15 cellular contexts compared by ENCODE assay signal in the genomic region with DNA sequence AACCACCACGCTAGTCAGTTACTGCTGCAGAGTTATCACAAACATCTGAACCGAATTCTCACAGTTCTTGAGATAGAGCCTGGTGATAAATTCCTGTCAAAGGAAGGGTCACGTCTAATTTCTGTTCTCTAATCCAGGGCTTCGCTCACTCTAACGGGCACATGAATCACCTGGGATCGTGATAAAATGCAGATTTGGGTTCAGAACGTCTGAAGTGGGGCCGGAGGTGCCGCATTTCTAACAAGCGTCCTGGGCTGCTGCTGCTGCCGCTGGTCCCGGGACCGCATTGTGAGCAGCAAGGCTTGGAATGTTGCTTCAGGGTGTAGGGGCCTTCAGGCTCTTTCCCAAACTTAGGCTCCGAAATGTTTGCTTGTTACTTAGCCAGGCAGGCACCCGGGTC.
DNase-seq lines count a peak whose midpoint lies in the region; TF ChIP-seq lines count a peak whose summit lies in the region.
"Had no signal": no experiment of that assay in that cellular context is flagged by ENCODE, and none has a peak within 500 bp of the region (broad histone marks: within the 10 kb centered on the region; RNA-seq: fewer than 3 reads in every experiment).

No MANE protein-coding gene starts in this region.

- H3K18ac ChIP-seq in mesendoderm (ENCODE audit: low read length): no peak overlapping the region

- TF ChIP-seq CTCF in nephron progenitor cell (IDR thresholded peaks at IDR 0.05): no peak

- WGBS in mesendoderm (ENCODE audit: extremely low coverage, insufficient coverage, low lambda C conversion rate): no CpG with 5 or more reads among the region's 15 CpGs

- no peak overlapping the region for H2BK120ac ChIP-seq in mesendoderm (ENCODE audit: low read depth, low read length)

- peak; percentile 61 for DNase-seq in ecto neural progenitor cell (ENCODE audit: low spot score)
- peak; percentile 94 for DNase-seq in mesendoderm
- DNase-seq in T-helper 2 cell treated with Interferon-gamma antibody and Interleukin-4, amounts not matched to agents 5 μg/mL and 100 μg/mL, for 36 hours (ENCODE audit: low spot score): no peak
- DNase-seq in GF-D8 (lab: John Stamatoyannopoulos, UW): no peak
- no peak for DNase-seq in SHP77 treated with DMSO at 0.1 percent for 48 hours (lab: John Stamatoyannopoulos, UW)
- no peak for DNase-seq in nephron progenitor cell
- DNase-seq: BE2C; CD4-positive, alpha-beta memory T cell; MG63; NCI-H1105; NCI-H187; NCI-H446 treated with DMSO at 0.1 percent for 48 hours; NCI-H774 had no signal

- no peak overlapping the region for H2BK15ac ChIP-seq in mesendoderm (replicated peaks; ENCODE audit: low read depth)

- H3K4me2 ChIP-seq in mesendoderm (ENCODE audit: low read length): no peak overlapping the region
- H3K4me2 ChIP-seq: KMS-11 had no signal

- no peak overlapping the region for H3K4ac ChIP-seq in mesendoderm (ENCODE audit: low read depth, low read length)

- H3K27ac Mint-ChIP-seq in T-helper 2 cell treated with Interferon-gamma antibody and Interleukin-4, amounts not matched to agents 5 μg/mL and 100 μg/mL, for 36 hours: no peak overlapping the region
- no peak overlapping the region for H3K27ac Mint-ChIP-seq in nephron progenitor cell

- peaks cover 10% of the 10 kb centered on the region for H3K4me1 Mint-ChIP-seq in T-helper 2 cell treated with Interferon-gamma antibody and Interleukin-4, amounts not matched to agents 5 μg/mL and 100 μg/mL, for 36 hours (ENCODE audit: low read depth)
- peaks cover 53% of the 10 kb centered on the region for H3K4me1 Mint-ChIP-seq in nephron progenitor cell

- peaks cover 3% of the 10 kb centered on the region for H3K9me3 Mint-ChIP-seq in T-helper 2 cell treated with Interferon-gamma antibody and Interleukin-4, amounts not matched to agents 5 μg/mL and 100 μg/mL, for 36 hours
- H3K9me3 Mint-ChIP-seq in nephron progenitor cell: peaks cover 5% of the 10 kb centered on the region

- H3K36me3 Mint-ChIP-seq in T-helper 2 cell treated with Interferon-gamma antibody and Interleukin-4, amounts not matched to agents 5 μg/mL and 100 μg/mL, for 36 hours (ENCODE audit: low read depth): no peaks in the 10 kb centered on the region
- H3K36me3 Mint-ChIP-seq in nephron progenitor cell (ENCODE audit: low read depth): no peaks in the 10 kb centered on the region
- H3K36me3 Mint-ChIP-seq: CD4-positive, alpha-beta memory T cell had no signal

- H3K9me3 ChIP-seq in HUES6 (ENCODE audit: control insufficient read depth, insufficient read depth, low read depth, low read length): no peaks in the 10 kb centered on the region
- H3K9me3 ChIP-seq: BE2C had no signal

- H3K27me3 Mint-ChIP-seq in T-helper 2 cell treated with Interferon-gamma antibody and Interleukin-4, amounts not matched to agents 5 μg/mL and 100 μg/mL, for 36 hours (ENCODE audit: low read depth): no peaks in the 10 kb centered on the region
- H3K27me3 Mint-ChIP-seq in nephron progenitor cell (ENCODE audit: low read depth, poor library complexity): peaks cover 19% of the 10 kb centered on the region

- H3K36me3 ChIP-seq in HUES6 (ENCODE audit: control insufficient read depth, insufficient read depth, low read length) (no peaks in the 10 kb centered on the region), mesendoderm (ENCODE audit: control insufficient read depth, insufficient read depth, low read length) (no peaks in the 10 kb centered on the region)
- H3K36me3 ChIP-seq: BE2C, MG63 had no signal

- H3K27me3 ChIP-seq in HUES6 (ENCODE audit: control insufficient read depth, insufficient read depth, low read length) (no peaks in the 10 kb centered on the region), mesendoderm (ENCODE audit: insufficient read depth, low read length, poor library complexity) (no peaks in the 10 kb centered on the region)

- no peak overlapping the region for H3K4me3 Mint-ChIP-seq in T-helper 2 cell treated with Interferon-gamma antibody and Interleukin-4, amounts not matched to agents 5 μg/mL and 100 μg/mL, for 36 hours
- no peak overlapping the region for H3K4me3 Mint-ChIP-seq in nephron progenitor cell

- no peak overlapping the region for H3K23ac ChIP-seq in mesendoderm (ENCODE audit: low read length)

- H3K27ac ChIP-seq in HUES6 (ENCODE audit: low read depth, low read length): no peak overlapping the region; the same call in 1 of the 2 replicates
- no peak overlapping the region for H3K27ac ChIP-seq in mesendoderm (ENCODE audit: low read depth, low read length)
- H3K27ac ChIP-seq: KMS-11 had no signal

- no peak overlapping the region for H2AK5ac ChIP-seq in mesendoderm (ENCODE audit: low read length)

- H3K79me1 ChIP-seq in mesendoderm (ENCODE audit: low read length): no peaks in the 10 kb centered on the region

- peaks cover 45% of the 10 kb centered on the region for H3K4me1 ChIP-seq in HUES6 (ENCODE audit: control insufficient read depth, insufficient read depth, low read length)
- peaks cover 6% of the 10 kb centered on the region for H3K4me1 ChIP-seq in mesendoderm (ENCODE audit: control insufficient read depth, low read depth, low read length)
- H3K4me1 ChIP-seq: BE2C had no signal

- peak overlapping the region; percentile 20 for H3K9ac ChIP-seq in HUES6 (ENCODE audit: low read length)
- H3K9ac ChIP-seq in mesendoderm (ENCODE audit: low read length): no peak overlapping the region
- H3K9ac ChIP-seq: KMS-11 had no signal

- H3K79me2 ChIP-seq in mesendoderm (ENCODE audit: control insufficient read depth, insufficient read depth, low read length): no peaks in the 10 kb centered on the region

- H4K8ac ChIP-seq in mesendoderm (ENCODE audit: low read depth, low read length): no peak overlapping the region

- H2BK5ac ChIP-seq in mesendoderm (ENCODE audit: low read length): no peak overlapping the region

- H3K56ac ChIP-seq in mesendoderm (ENCODE audit: low read length): no peak overlapping the region

- H4K5ac ChIP-seq in mesendoderm (ENCODE audit: low read length): no peak overlapping the region

- H3K4me3 ChIP-seq in HUES6 (ENCODE audit: low read depth, low read length) (no peak overlapping the region), mesendoderm (ENCODE audit: low read length) (no peak overlapping the region)
- H3K4me3 ChIP-seq: MG63 had no signal

Comparison
In these comparisons a context has a peak if more than half of its experiments do, and no peak if none do; other contexts are left out.
1. DNase-seq: peak in ecto neural progenitor cell (single experiment) and mesendoderm (single experiment); none in T-helper 2 cell treated with Interferon-gamma antibody and Interleukin-4, amounts not matched to agents 5 μg/mL and 100 μg/mL, for 36 hours (single experiment), GF-D8 (single experiment), SHP77 treated with DMSO at 0.1 percent for 48 hours (single experiment) and nephron progenitor cell (single experiment).